ENCODE assay signal across 8 cellular contexts in the genomic region with DNA sequence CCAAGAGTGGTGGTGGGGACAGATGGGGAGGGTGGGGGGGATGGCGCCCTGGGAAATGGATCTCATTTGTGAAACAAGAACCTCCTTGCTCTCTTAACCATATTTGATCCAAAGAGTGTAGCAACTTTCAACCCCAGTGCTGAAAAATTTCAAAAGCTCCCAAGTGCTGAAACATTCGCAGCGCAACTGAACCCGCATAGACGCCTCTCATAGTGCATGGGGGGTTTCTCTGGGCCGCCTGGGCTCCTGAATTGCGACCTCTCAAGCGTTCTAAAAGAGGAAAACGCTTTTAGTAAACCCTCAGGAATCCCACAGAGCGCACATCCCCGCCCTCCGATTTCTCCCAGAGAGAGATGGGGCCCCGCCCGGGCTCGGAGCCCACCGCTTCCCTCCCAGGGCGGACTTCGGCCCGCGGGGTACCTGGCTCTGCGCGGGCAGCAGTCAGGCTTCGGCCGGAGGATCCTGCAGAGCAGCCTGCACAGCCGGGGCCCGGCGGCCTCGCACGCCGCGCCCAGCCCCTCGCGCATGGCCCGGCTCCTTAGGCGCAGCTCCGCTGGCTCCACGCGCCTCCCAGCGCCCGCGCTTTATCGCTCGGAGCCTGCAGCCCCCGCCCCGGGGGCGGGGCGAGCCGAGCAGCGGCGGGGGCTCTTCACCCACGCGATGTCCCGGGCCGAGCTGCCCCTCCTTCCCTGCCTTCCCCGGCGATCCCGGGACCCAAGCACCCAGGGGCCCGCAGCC. TPM values are rescaled to one million over a fixed set of nuclear protein-coding genes. Genes with fewer than 3 reads are reported as not detected.
DNase-seq lines count a peak whose midpoint lies in the region; ATAC-seq, FAIRE-seq and TF ChIP-seq lines count a peak whose summit lies in the region.

No MANE protein-coding gene starts in this region.

- H3K9me3 Mint-ChIP-seq in osteocyte (ENCODE audit: unreplicated experiment): no peaks in the 10 kb centered on the region

- H4K20me1 ChIP-seq in PC-3 (ENCODE audit: low read length): no peaks in the 10 kb centered on the region

- no peak for FAIRE-seq in frontal cortex (lab: Jason Lieb, UNC)

- peak overlapping the region; percentile 50 for H3K4me3 ChIP-seq in PC-3 (ENCODE audit: low read length)

- no peaks in the 10 kb centered on the region for H3K4me1 ChIP-seq in PC-3 (ENCODE audit: insufficient read depth, low read length)

- CTCF ChIA-PET in PC-3 (lab: Charles Lee): no interaction called here

- H3F3A ChIP-seq in PC-3 (ENCODE audit: low read length, unreplicated experiment): no peaks in the 10 kb centered on the region

- H3K27ac Mint-ChIP-seq in osteocyte (ENCODE audit: unreplicated experiment): no peak overlapping the region

- DNase-seq in DMS53 (lab: John Stamatoyannopoulos, UW) (peak; percentile 75), PC-3 (no peak), frontal cortex (ENCODE audit: low spot score in 2 of 2) (peak; percentile 58 to 81), osteocyte (ENCODE audit: extremely low spot score, unreplicated experiment) (no peak), activated gamma-delta T cell treated with Interleukin-2 at 50 U/mL for 16 hours (no peak)

- intact Hi-C loops in PC-3 (cut with micrococcal nuclease): no loop called here

- no peak overlapping the region for H3K27ac ChIP-seq in PC-3 (ENCODE audit: low read length)

- peaks cover 59% of the 10 kb centered on the region for H3K27me3 Mint-ChIP-seq in osteocyte (ENCODE audit: unreplicated experiment)

- H3K36me3 Mint-ChIP-seq in osteocyte (ENCODE audit: unreplicated experiment): no peaks in the 10 kb centered on the region

- no peaks in the 10 kb centered on the region for H3K9me2 ChIP-seq in PC-3 (replicated peaks; ENCODE audit: low read length)

- no peaks in the 10 kb centered on the region for H3K9me3 ChIP-seq in PC-3 (ENCODE audit: low read length)

- no TSS peak for BruUV-seq in PC-3 (replicated peaks; lab: Mats Ljungman, UMichigan)

- ATAC-seq in PC-3: peak; percentile 49; the same call in 1 of the 2 replicates
- no peak for ATAC-seq in GM21529 (IDR thresholded peaks at IDR 0.05; ENCODE audit: unreplicated experiment)
- ATAC-seq in GM19397 (IDR thresholded peaks at IDR 0.05; ENCODE audit: unreplicated experiment): no peak
- ATAC-seq in HG02571 (IDR thresholded peaks at IDR 0.05; ENCODE audit: unreplicated experiment): no peak

- peak overlapping the region; percentile 74 for H3K4me2 ChIP-seq in PC-3 (ENCODE audit: low read length)

- H3K79me2 ChIP-seq in PC-3 (ENCODE audit: low read length): no peaks in the 10 kb centered on the region

- peaks cover 33% of the 10 kb centered on the region for H3K27me3 ChIP-seq in PC-3 (ENCODE audit: low read length)

- H3K4me1 Mint-ChIP-seq in osteocyte (ENCODE audit: unreplicated experiment): peaks cover 4% of the 10 kb centered on the region

- no peak for TF ChIP-seq CTCF in PC-3 (conservative IDR thresholded peaks at IDR 0.05; ENCODE audit: low read depth, low read length)
- TF ChIP-seq CTCF in osteocyte (IDR thresholded peaks at IDR 0.05): no peak

- H3K4me3 Mint-ChIP-seq in osteocyte (ENCODE audit: unreplicated experiment): peak overlapping the region; percentile 43

- no peak overlapping the region for H3K9ac ChIP-seq in PC-3 (ENCODE audit: low read length)

- no peak overlapping the region for H2AFZ ChIP-seq in PC-3 (ENCODE audit: low read length)

- H3K36me3 ChIP-seq in PC-3 (ENCODE audit: low read depth, low read length): no peaks in the 10 kb centered on the region

- POLR2A ChIA-PET in PC-3 (lab: Charles Lee; ENCODE audit: unreplicated experiment): interaction anchor here (0.5 kb wide), 1 partner anchor 452 kb away, joined by 4 read pairs; no protein-coding TSS in a partner anchor

RNA-seq across cellular contexts. Expression of a gene that starts 7.0 kb away (rescaled TPM):
- total RNA-seq in PC-3 (2014; rRNA removed) (not detected in 2 replicates), frontal cortex (1.2 TPM), osteocyte (not detected in 2 replicates)

Comparison
In these comparisons a context has a peak if more than half of its experiments do, and no peak if none do; other contexts are left out.
1. DNase-seq: peak in DMS53 (single experiment) and frontal cortex (2 of 2); none in PC-3 (single experiment), osteocyte (single experiment) and activated gamma-delta T cell treated with Interleukin-2 at 50 U/mL for 16 hours (single experiment).